ENCODE assay signal across 8 cellular contexts in genomic region chr7:35424869-35425495, GRCh38.
DNase-seq lines count a peak whose midpoint lies in the region; FAIRE-seq and TF ChIP-seq lines count a peak whose summit lies in the region.

No MANE protein-coding gene starts in this region.

- no peak overlapping the region for H3K4me3 ChIP-seq in sigmoid colon

- no peak for TF ChIP-seq EP300 in sigmoid colon (IDR thresholded peaks at IDR 0.05)

- peak; percentile 56 for DNase-seq in GM19239 (ENCODE audit: insufficient read length, low spot score)
- DNase-seq in HT-29 (ENCODE audit: low spot score): peak; percentile 66
- peak; percentile 73 for DNase-seq in RPMI8226
- DNase-seq in activated effector memory CD4-positive, alpha-beta T cell treated with anti-CD3 and anti-CD28 coated beads, Interleukin-2, amount 50 U/mL, for 16 hours: peak; percentile 81
- DNase-seq in head of caudate nucleus: peak in 37 of 42 donors; percentile 1 to 65 (median 33)
- DNase-seq in sigmoid colon: no peak
- no peak for DNase-seq in NCI-H187 treated with DMSO at 0.1 percent for 48 hours (lab: John Stamatoyannopoulos, UW)

- WGBS in sigmoid colon, 2 donors: 33 to 50% methylated on average over 4 of the region's 4 CpGs

- no peaks in the 10 kb centered on the region for H3K36me3 ChIP-seq in sigmoid colon

- no peak overlapping the region for H3K27ac ChIP-seq in C4-2B
- no peak overlapping the region for H3K27ac ChIP-seq in sigmoid colon

- H3K4me1 ChIP-seq in sigmoid colon: peaks cover 0 to 3% (median 0%) of the 10 kb centered on the region in 4 donors

- no peaks in the 10 kb centered on the region for H3K9me3 ChIP-seq in sigmoid colon

- no peak for TF ChIP-seq POLR2A in sigmoid colon (IDR thresholded peaks at IDR 0.05)

- intact Hi-C loops in head of caudate nucleus (cut with DNase I) (no loop called here), sigmoid colon (cut with DNase I) (loop anchor here (10.0 kb wide), 2 partner anchors 120 to 200 kb away; no protein-coding TSS in a partner anchor)

- H3K27me3 ChIP-seq in sigmoid colon: no peaks in the 10 kb centered on the region

- TF ChIP-seq CTCF in C4-2B (conservative IDR thresholded peaks at IDR 0.05) (peak; percentile 92), sigmoid colon (IDR thresholded peaks at IDR 0.05) (peak; percentile 11 to 55 (median 42))

- peak; percentile 52 for FAIRE-seq in GM19239 (lab: Jason Lieb, UNC)

Comparison
In these comparisons a context has a peak if more than half of its experiments do, and no peak if none do; other contexts are left out.
1. DNase-seq: peak in GM19239 (single experiment), HT-29 (single experiment), RPMI8226 (single experiment), activated effector memory CD4-positive, alpha-beta T cell treated with anti-CD3 and anti-CD28 coated beads, Interleukin-2, amount 50 U/mL, for 16 hours (single experiment) and head of caudate nucleus (37 of 42); none in sigmoid colon (single experiment) and NCI-H187 treated with DMSO at 0.1 percent for 48 hours (single experiment).